Comparison of ENCODE assay signal across 1 cellular context in the genomic region with DNA sequence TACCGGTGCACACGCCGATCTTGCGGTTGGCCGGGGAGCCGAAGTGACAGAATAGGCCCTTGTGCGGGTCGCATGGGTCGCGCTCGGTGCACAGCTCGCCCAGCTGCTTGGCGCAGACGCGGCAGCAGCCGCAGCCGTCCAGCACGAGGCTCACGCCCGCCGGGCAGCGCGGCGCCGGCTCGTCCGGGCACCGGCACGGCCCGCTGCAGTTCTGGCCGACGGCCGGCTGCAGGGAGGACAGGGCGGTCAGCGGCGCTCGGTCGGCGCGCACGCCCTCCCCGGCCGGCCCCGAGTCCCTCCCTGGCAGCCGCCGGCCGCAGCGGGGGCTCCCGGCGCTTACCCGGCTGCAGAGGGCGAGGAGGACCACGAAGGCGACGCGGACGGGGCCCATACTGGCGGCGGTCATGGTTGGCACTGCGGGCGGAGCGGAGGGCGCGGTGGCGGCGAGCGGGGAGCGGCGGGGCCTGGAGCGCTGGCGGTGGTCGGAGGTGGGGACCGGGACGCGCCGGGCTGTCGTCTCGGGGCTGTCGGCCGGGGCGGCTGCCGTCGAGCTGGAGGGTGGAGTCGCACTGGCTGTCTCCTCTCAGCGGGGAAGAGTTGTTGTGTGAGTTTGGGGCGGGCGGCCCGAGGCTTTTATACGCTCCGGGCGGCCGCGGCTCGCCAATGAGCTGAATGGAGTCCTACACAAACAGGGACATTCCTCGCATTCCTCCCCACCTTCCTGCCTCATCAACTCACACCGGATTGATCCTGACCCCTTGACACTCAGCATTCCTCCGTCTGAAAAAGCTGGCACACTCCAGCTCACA.
TF ChIP-seq lines count a peak whose summit lies in the region.

A gene with protein sequence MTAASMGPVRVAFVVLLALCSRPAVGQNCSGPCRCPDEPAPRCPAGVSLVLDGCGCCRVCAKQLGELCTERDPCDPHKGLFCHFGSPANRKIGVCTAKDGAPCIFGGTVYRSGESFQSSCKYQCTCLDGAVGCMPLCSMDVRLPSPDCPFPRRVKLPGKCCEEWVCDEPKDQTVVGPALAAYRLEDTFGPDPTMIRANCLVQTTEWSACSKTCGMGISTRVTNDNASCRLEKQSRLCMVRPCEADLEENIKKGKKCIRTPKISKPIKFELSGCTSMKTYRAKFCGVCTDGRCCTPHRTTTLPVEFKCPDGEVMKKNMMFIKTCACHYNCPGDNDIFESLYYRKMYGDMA (minus strand): TSS at position 606 of the 809 bp plus-strand sequence. CDS start 200 bp downstream, at position 406.

TF ChIP-seq in HepG2, 621 proteins besides CTCF, POLR2A, EP300 and RAD21 (continued from another document and continues in another):
- TF ChIP-seq ZNF891 (CRISPR knock-in tag; IDR thresholded peaks at IDR 0.05), result no peak; the same call in 1 of the 2 replicates
- TF ChIP-seq YEATS4 (CRISPR knock-in tag; IDR thresholded peaks at IDR 0.05; ENCODE audit: borderline replicate concordance), result peak; percentile 85
- TF ChIP-seq CENPX (CRISPR knock-in tag; IDR thresholded peaks at IDR 0.05), result no peak
- TF ChIP-seq AGO2 (optimal IDR thresholded peaks at IDR 0.05; ENCODE audit: low read depth, low read length), result peak; percentile 97
- no peak for TF ChIP-seq NONO (IDR thresholded peaks at IDR 0.05)
- peak; percentile 13; the same call in 1 of the 2 replicates for TF ChIP-seq NONO (CRISPR knock-in tag; conservative IDR thresholded peaks at IDR 0.05)
- TF ChIP-seq KLF12 (CRISPR knock-in tag; IDR thresholded peaks at IDR 0.05; ENCODE audit: borderline replicate concordance), result peak; percentile 92
- no peak; the same call in 1 of the 2 replicates for TF ChIP-seq ZNF143 (CRISPR knock-in tag; IDR thresholded peaks at IDR 0.05)
- peak; percentile 96 for TF ChIP-seq PRMT3 (CRISPR knock-in tag; IDR thresholded peaks at IDR 0.05; ENCODE audit: borderline replicate concordance, low read depth)
- TF ChIP-seq, protein P1, sequence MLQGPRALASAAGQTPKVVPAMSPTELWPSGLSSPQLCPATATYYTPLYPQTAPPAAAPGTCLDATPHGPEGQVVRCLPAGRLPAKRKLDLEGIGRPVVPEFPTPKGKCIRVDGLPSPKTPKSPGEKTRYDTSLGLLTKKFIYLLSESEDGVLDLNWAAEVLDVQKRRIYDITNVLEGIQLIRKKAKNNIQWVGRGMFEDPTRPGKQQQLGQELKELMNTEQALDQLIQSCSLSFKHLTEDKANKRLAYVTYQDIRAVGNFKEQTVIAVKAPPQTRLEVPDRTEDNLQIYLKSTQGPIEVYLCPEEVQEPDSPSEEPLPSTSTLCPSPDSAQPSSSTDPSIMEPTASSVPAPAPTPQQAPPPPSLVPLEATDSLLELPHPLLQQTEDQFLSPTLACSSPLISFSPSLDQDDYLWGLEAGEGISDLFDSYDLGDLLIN (CRISPR knock-in tag; IDR thresholded peaks at IDR 0.05; ENCODE audit: borderline replicate concordance), result peak; percentile 76; the same call in 1 of the 2 replicates
- TF ChIP-seq KLF11 (CRISPR knock-in tag; IDR thresholded peaks at IDR 0.05), result peak; percentile 96
- 0 out of 2 replicates have a peak, but pooled peaks have one; percentile 16 for TF ChIP-seq SAFB2 (CRISPR knock-in tag; IDR thresholded peaks at IDR 0.05; ENCODE audit: borderline replicate concordance, low read depth)
- no peak for TF ChIP-seq ZNF207 (IDR thresholded peaks at IDR 0.05; ENCODE audit: borderline replicate concordance)
- peak; percentile 69 for TF ChIP-seq ZNF562 (CRISPR knock-in tag; IDR thresholded peaks at IDR 0.05; ENCODE audit: borderline replicate concordance)
- TF ChIP-seq KLF13 (CRISPR knock-in tag; IDR thresholded peaks at IDR 0.05), result no peak
- TF ChIP-seq, protein P2, sequence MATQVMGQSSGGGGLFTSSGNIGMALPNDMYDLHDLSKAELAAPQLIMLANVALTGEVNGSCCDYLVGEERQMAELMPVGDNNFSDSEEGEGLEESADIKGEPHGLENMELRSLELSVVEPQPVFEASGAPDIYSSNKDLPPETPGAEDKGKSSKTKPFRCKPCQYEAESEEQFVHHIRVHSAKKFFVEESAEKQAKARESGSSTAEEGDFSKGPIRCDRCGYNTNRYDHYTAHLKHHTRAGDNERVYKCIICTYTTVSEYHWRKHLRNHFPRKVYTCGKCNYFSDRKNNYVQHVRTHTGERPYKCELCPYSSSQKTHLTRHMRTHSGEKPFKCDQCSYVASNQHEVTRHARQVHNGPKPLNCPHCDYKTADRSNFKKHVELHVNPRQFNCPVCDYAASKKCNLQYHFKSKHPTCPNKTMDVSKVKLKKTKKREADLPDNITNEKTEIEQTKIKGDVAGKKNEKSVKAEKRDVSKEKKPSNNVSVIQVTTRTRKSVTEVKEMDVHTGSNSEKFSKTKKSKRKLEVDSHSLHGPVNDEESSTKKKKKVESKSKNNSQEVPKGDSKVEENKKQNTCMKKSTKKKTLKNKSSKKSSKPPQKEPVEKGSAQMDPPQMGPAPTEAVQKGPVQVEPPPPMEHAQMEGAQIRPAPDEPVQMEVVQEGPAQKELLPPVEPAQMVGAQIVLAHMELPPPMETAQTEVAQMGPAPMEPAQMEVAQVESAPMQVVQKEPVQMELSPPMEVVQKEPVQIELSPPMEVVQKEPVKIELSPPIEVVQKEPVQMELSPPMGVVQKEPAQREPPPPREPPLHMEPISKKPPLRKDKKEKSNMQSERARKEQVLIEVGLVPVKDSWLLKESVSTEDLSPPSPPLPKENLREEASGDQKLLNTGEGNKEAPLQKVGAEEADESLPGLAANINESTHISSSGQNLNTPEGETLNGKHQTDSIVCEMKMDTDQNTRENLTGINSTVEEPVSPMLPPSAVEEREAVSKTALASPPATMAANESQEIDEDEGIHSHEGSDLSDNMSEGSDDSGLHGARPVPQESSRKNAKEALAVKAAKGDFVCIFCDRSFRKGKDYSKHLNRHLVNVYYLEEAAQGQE (IDR thresholded peaks at IDR 0.05; ENCODE audit: borderline replicate concordance in 1 of 2, low read depth in 1 of 2, low read length in 2 of 2), result peak in 1 of 2 experiments; percentile 87; a peak in 1 of 4 replicates
- TF ChIP-seq NR2F2 (IDR thresholded peaks at IDR 0.05; ENCODE audit: borderline replicate concordance, low read depth), result peak; percentile 99
- no peak for TF ChIP-seq GLI4 (CRISPR knock-in tag; IDR thresholded peaks at IDR 0.05; ENCODE audit: borderline replicate concordance)
- TF ChIP-seq KMT2A (CRISPR knock-in tag; IDR thresholded peaks at IDR 0.05), result no peak; the same call in 1 of the 2 replicates
- peak; percentile 93 for TF ChIP-seq DPF2 (CRISPR knock-in tag; IDR thresholded peaks at IDR 0.05; ENCODE audit: borderline replicate concordance, low read depth)
- peak; percentile 64 for TF ChIP-seq ZSCAN31 (CRISPR knock-in tag; IDR thresholded peaks at IDR 0.05; ENCODE audit: low read depth)
- TF ChIP-seq MEIS1 (CRISPR knock-in tag; IDR thresholded peaks at IDR 0.05; ENCODE audit: borderline replicate concordance), result peak; percentile 76; the same call in 1 of the 2 replicates
- TF ChIP-seq ZSCAN12 (CRISPR knock-in tag; IDR thresholded peaks at IDR 0.05), result peak; percentile 92; the same call in 1 of the 2 replicates
- peak; percentile 97 for TF ChIP-seq NFIC (IDR thresholded peaks at IDR 0.05; ENCODE audit: low read length)
- TF ChIP-seq RFXANK (CRISPR knock-in tag; IDR thresholded peaks at IDR 0.05), result no peak
- peak; percentile 90 for TF ChIP-seq ERF (CRISPR knock-in tag; IDR thresholded peaks at IDR 0.05)
- peak; percentile 77 for TF ChIP-seq ZSCAN22 (CRISPR knock-in tag; IDR thresholded peaks at IDR 0.05)
- peak; percentile 85 for TF ChIP-seq PPARG (CRISPR knock-in tag; conservative IDR thresholded peaks at IDR 0.05)
- TF ChIP-seq CBFB (CRISPR knock-in tag; IDR thresholded peaks at IDR 0.05), result peak; percentile 85
- TF ChIP-seq RBM39 (IDR thresholded peaks at IDR 0.05; ENCODE audit: low read depth, low read length, poor library complexity, severe bottlenecking), result peak; percentile 81
- peak; percentile 91; the same call in 1 of the 2 replicates for TF ChIP-seq ZBTB20 (CRISPR knock-in tag; IDR thresholded peaks at IDR 0.05; ENCODE audit: borderline replicate concordance, low read depth)
- no peak for TF ChIP-seq PRPF4 (IDR thresholded peaks at IDR 0.05; ENCODE audit: low read depth, low read length, poor library complexity, severe bottlenecking)
- peak; percentile 80; the same call in 1 of the 2 replicates for TF ChIP-seq HOXA9 (CRISPR knock-in tag; IDR thresholded peaks at IDR 0.05; ENCODE audit: borderline replicate concordance)
- TF ChIP-seq ZNF629 (CRISPR knock-in tag; conservative IDR thresholded peaks at IDR 0.05), result peak; percentile 49; the same call in 1 of the 2 replicates
- peak; percentile 98 for TF ChIP-seq ZNF746 (CRISPR knock-in tag; IDR thresholded peaks at IDR 0.05)
- peak; percentile 74 for TF ChIP-seq ZNF605 (CRISPR knock-in tag; IDR thresholded peaks at IDR 0.05)
- peak; percentile 53; the same call in 1 of the 2 replicates for TF ChIP-seq CBX5 (CRISPR knock-in tag; IDR thresholded peaks at IDR 0.05; ENCODE audit: borderline replicate concordance)
- no peak for TF ChIP-seq NR3C1 (CRISPR knock-in tag; IDR thresholded peaks at IDR 0.05)
- no peak for TF ChIP-seq ZNF335 (CRISPR knock-in tag; IDR thresholded peaks at IDR 0.05)
- TF ChIP-seq ESRRA (CRISPR knock-in tag; IDR thresholded peaks at IDR 0.05; ENCODE audit: low read depth), result 0 out of 2 replicates have a peak, but pooled peaks have one; percentile 18
- TF ChIP-seq, protein P3, sequence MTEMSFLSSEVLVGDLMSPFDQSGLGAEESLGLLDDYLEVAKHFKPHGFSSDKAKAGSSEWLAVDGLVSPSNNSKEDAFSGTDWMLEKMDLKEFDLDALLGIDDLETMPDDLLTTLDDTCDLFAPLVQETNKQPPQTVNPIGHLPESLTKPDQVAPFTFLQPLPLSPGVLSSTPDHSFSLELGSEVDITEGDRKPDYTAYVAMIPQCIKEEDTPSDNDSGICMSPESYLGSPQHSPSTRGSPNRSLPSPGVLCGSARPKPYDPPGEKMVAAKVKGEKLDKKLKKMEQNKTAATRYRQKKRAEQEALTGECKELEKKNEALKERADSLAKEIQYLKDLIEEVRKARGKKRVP (CRISPR knock-in tag; IDR thresholded peaks at IDR 0.05), result no peak; a peak in 2 of 4 replicates
- TF ChIP-seq, protein P4, sequence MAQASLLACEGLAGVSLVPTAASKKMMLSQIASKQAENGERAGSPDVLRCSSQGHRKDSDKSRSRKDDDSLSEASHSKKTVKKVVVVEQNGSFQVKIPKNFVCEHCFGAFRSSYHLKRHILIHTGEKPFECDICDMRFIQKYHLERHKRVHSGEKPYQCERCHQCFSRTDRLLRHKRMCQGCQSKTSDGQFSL (CRISPR knock-in tag; IDR thresholded peaks at IDR 0.05), result no peak; the same call in 1 of the 2 replicates
- TF ChIP-seq, protein P5, sequence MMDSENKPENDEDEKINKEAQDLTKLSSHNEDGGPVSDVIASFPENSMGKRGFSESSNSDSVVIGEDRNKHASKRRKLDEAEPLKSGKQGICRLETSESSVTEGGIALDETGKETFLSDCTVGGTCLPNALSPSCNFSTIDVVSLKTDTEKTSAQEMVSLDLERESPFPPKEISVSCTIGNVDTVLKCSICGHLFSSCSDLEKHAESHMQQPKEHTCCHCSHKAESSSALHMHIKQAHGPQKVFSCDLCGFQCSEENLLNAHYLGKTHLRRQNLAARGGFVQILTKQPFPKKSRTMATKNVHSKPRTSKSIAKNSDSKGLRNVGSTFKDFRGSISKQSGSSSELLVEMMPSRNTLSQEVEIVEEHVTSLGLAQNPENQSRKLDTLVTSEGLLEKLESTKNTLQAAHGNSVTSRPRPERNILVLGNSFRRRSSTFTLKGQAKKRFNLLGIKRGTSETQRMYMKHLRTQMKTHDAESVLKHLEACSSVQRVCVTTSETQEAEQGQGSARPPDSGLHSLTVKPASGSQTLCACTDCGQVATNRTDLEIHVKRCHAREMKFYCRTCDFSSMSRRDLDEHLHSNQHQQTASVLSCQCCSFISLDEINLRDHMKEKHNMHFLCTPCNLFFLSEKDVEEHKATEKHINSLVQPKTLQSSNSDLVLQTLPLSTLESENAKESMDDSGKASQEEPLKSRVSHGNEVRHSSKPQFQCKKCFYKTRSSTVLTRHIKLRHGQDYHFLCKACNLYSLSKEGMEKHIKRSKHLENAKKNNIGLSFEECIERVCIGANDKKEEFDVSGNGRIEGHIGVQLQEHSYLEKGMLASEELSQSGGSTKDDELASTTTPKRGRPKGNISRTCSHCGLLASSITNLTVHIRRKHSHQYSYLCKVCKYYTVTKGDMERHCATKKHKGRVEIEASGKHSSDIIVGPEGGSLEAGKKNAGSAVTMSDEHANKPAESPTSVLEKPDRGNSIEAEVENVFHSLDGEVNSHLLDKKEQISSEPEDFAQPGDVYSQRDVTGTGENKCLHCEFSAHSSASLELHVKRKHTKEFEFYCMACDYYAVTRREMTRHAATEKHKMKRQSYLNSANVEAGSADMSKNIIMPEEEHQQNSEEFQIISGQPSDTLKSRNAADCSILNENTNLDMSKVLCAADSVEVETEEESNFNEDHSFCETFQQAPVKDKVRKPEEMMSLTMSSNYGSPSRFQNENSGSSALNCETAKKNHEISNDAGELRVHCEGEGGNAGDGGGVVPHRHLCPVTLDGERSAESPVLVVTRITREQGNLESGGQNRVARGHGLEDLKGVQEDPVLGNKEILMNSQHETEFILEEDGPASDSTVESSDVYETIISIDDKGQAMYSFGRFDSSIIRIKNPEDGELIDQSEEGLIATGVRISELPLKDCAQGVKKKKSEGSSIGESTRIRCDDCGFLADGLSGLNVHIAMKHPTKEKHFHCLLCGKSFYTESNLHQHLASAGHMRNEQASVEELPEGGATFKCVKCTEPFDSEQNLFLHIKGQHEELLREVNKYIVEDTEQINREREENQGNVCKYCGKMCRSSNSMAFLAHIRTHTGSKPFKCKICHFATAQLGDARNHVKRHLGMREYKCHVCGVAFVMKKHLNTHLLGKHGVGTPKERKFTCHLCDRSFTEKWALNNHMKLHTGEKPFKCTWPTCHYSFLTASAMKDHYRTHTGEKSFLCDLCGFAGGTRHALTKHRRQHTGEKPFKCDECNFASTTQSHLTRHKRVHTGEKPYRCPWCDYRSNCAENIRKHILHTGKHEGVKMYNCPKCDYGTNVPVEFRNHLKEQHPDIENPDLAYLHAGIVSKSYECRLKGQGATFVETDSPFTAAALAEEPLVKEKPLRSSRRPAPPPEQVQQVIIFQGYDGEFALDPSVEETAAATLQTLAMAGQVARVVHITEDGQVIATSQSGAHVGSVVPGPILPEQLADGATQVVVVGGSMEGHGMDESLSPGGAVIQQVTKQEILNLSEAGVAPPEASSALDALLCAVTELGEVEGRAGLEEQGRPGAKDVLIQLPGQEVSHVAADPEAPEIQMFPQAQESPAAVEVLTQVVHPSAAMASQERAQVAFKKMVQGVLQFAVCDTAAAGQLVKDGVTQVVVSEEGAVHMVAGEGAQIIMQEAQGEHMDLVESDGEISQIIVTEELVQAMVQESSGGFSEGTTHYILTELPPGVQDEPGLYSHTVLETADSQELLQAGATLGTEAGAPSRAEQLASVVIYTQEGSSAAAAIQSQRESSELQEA (CRISPR knock-in tag; IDR thresholded peaks at IDR 0.05; ENCODE audit: not compliant biosample characterization), result no peak
- peak; percentile 70 for TF ChIP-seq CEBPG (CRISPR knock-in tag; IDR thresholded peaks at IDR 0.05)
- no peak for TF ChIP-seq ZSCAN25 (CRISPR knock-in tag; IDR thresholded peaks at IDR 0.05)
- TF ChIP-seq ZNF713 (CRISPR knock-in tag; IDR thresholded peaks at IDR 0.05), result 0 out of 2 replicates have a peak, but pooled peaks have one; percentile 27
- TF ChIP-seq MED13 (CRISPR knock-in tag; IDR thresholded peaks at IDR 0.05), result peak; percentile 95
